In genomic region chr1:19644761-19645543, GRCh38 we compare ENCODE assay signal across 8 cellular contexts. TPM values are rescaled to one million over a fixed set of nuclear protein-coding genes. Genes with fewer than 3 reads are reported as not detected.
A peak's percentile ranks its signal among the peaks of the same experiment; 100 is the strongest.
DNase-seq lines count a peak whose midpoint lies in the region; ATAC-seq and TF ChIP-seq lines count a peak whose summit lies in the region.

No MANE protein-coding gene starts in this region.

- peak overlapping the region; percentile 65 for H3K4me3 ChIP-seq in astrocyte of the spinal cord (ENCODE audit: low read depth, low read length)

- no peak for TF ChIP-seq CTCF in astrocyte of the spinal cord (IDR thresholded peaks at IDR 0.05; ENCODE audit: low read depth, low read length)

- DNase-seq in RPMI8226 (peak; percentile 34), astrocyte of the spinal cord (ENCODE audit: low read depth, low spot score) (no peak), iPS-NIHi11 (ENCODE audit: low spot score) (peak; percentile 51), HuH-7 (ENCODE audit: low spot score) (no peak), NCI-H2029 (lab: John Stamatoyannopoulos, UW) (no peak), mucosa of gallbladder (ENCODE audit: low spot score) (no peak)
- DNase-seq in stimulated activated CD4-positive, alpha-beta T cell treated with anti-CD3 and anti-CD28 coated beads, Interleukin-15, amount 100 ng/mL, for 24 hours, result peak; percentile 72

- ATAC-seq in GM21423 (IDR thresholded peaks at IDR 0.05; ENCODE audit: unreplicated experiment), result peak; percentile 21

- in situ Hi-C loops in astrocyte of the spinal cord (cut with HindIII; ENCODE audit: low sequenced_read_pairs), result loop anchor here (25.0 kb wide), 2 partner anchors 208 to 308 kb away; no protein-coding TSS in a partner anchor

RNA-seq across cellular contexts. Expression of gene NBL1, which starts 0.8 kb away (rescaled TPM):
- total RNA-seq in mucosa of gallbladder, result 154 TPM

RNA-seq across cellular contexts. Expression of gene HTR6, which starts 19.7 kb away (rescaled TPM):
- not detected for total RNA-seq in mucosa of gallbladder

Comparison
In these comparisons a context has a peak if more than half of its experiments do, and no peak if none do; other contexts are left out.
1. DNase-seq: peak in RPMI8226 (single experiment), iPS-NIHi11 (single experiment) and stimulated activated CD4-positive, alpha-beta T cell treated with anti-CD3 and anti-CD28 coated beads, Interleukin-15, amount 100 ng/mL, for 24 hours (single experiment); none in astrocyte of the spinal cord (single experiment), HuH-7 (single experiment), NCI-H2029 (single experiment) and mucosa of gallbladder (single experiment).